ENCODE assay signal across 14 cellular contexts in the genomic region with DNA sequence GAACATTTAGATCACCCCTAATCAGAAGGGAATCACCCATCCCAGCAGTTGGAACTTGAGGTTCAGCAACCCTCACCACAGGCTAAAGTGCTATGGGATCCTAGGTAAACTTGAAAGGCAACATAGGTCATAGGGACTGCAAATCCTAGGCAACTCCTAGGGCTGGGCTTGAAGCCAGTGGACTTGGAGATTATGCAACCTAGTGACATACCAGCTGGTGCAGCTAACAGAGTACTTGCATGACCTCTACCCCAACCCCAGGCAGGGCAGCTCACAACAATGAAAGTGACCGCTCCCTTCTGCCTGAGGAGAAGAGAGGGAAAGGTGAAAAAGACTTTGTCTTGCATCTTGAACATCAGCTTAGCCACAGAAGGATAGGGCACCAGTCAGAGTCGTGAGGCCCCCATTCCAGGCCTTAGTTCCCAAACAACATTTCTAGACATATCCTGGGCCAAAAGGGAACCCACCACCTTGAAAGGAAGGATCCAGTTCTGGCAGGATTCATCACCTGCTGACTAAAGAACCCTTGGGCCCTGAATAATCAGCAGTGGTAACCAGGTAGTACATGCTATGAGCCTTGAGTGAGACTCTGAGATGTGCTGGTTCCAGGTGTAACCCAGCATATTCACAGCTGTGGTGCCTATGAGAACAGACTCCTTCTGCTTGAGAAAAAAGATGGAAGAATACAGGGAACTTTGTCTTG. TPM values are rescaled to one million over a fixed set of nuclear protein-coding genes. Genes with fewer than 3 reads are reported as not detected.
A peak's percentile ranks its signal among the peaks of the same experiment; 100 is the strongest.
DNase-seq lines count a peak whose midpoint lies in the region; ATAC-seq and TF ChIP-seq lines count a peak whose summit lies in the region.
"Had no signal": no experiment of that assay in that cellular context is flagged by ENCODE, and none has a peak within 500 bp of the region (broad histone marks: within the 10 kb centered on the region; RNA-seq: fewer than 3 reads in every experiment).

No MANE protein-coding gene starts in this region.

- H3K4me1 ChIP-seq in Caco-2, result peaks cover 18% of the 10 kb centered on the region
- peaks cover 44% of the 10 kb centered on the region for H3K4me1 ChIP-seq in PC-3 (ENCODE audit: insufficient read depth, low read length)

- no peak overlapping the region for H3K27ac Mint-ChIP-seq in Caco-2 (ENCODE audit: unreplicated experiment)
- H3K27ac Mint-ChIP-seq: activated CD4-positive, alpha-beta T cell treated with anti-CD3 and anti-CD28 coated beads for 36 hours; stimulated activated naive CD8-positive, alpha-beta T cell treated with anti-CD3 and anti-CD28 coated beads, Interleukin-15, Interleukin-2, amounts not matched to agents 100 ng/mL and 50 ng/mL, for 24 hours had no signal

- H3K9me3 Mint-ChIP-seq in Caco-2 (ENCODE audit: unreplicated experiment), result no peaks in the 10 kb centered on the region

- H3K9me2 ChIP-seq in PC-3 (replicated peaks; ENCODE audit: low read length), result no peaks in the 10 kb centered on the region
- H3K9me2 ChIP-seq: SK-N-SH had no signal

- peak overlapping the region; percentile 98 for H3K27ac ChIP-seq in PC-3 (ENCODE audit: low read length)

- H3K27me3 ChIP-seq in Caco-2 (replicated peaks; ENCODE audit: control insufficient read depth, insufficient read depth, low read length) (no peaks in the 10 kb centered on the region), PC-3 (ENCODE audit: low read length) (no peaks in the 10 kb centered on the region)

- H3K4me3 ChIP-seq in Caco-2 (ENCODE audit: low read depth, low read length), result no peak overlapping the region
- no peak overlapping the region for H3K4me3 ChIP-seq in PC-3 (ENCODE audit: low read length)
- H3K4me3 ChIP-seq in fibroblast of mammary gland (ENCODE audit: control insufficient read depth, low read depth, low read length), result no peak overlapping the region

- ATAC-seq in PC-3, result peak; percentile 2; the same call in 1 of the 2 replicates
- no peak for ATAC-seq in HG02588 (IDR thresholded peaks at IDR 0.05; ENCODE audit: unreplicated experiment)
- ATAC-seq: activated CD4-positive, alpha-beta T cell treated with anti-CD3 and anti-CD28 coated beads for 36 hours had no signal

- H4K20me1 ChIP-seq in PC-3 (ENCODE audit: low read length), result no peaks in the 10 kb centered on the region

- POLR2A ChIA-PET in Caco-2 (lab: Charles Lee) (no interaction called here), PC-3 (lab: Charles Lee; ENCODE audit: unreplicated experiment) (no interaction called here)

- H3K36me3 Mint-ChIP-seq in Caco-2 (ENCODE audit: insufficient read depth, unreplicated experiment), result no peaks in the 10 kb centered on the region

- peaks cover 19% of the 10 kb centered on the region for H3K4me1 Mint-ChIP-seq in Caco-2 (ENCODE audit: low read depth, unreplicated experiment)
- H3K4me1 Mint-ChIP-seq: activated CD4-positive, alpha-beta T cell treated with anti-CD3 and anti-CD28 coated beads for 36 hours had no signal

- H3K9me3 ChIP-seq in Caco-2, result no peaks in the 10 kb centered on the region
- no peaks in the 10 kb centered on the region for H3K9me3 ChIP-seq in PC-3 (ENCODE audit: low read length)
- H3K9me3 ChIP-seq: SK-N-SH had no signal

- peak overlapping the region; percentile 77; the same call in 1 of the 2 replicates for H3K9ac ChIP-seq in PC-3 (ENCODE audit: low read length)
- H3K9ac ChIP-seq: SK-N-SH had no signal

- H3K79me2 ChIP-seq in PC-3 (ENCODE audit: low read length), result no peaks in the 10 kb centered on the region

- H3K4me3 Mint-ChIP-seq in Caco-2 (ENCODE audit: unreplicated experiment), result no peak overlapping the region
- H3K4me3 Mint-ChIP-seq: activated CD4-positive, alpha-beta T cell treated with anti-CD3 and anti-CD28 coated beads for 36 hours; stimulated activated naive CD8-positive, alpha-beta T cell treated with anti-CD3 and anti-CD28 coated beads, Interleukin-15, Interleukin-2, amounts not matched to agents 100 ng/mL and 50 ng/mL, for 24 hours had no signal

- peaks cover 6% of the 10 kb centered on the region for H3F3A ChIP-seq in PC-3 (ENCODE audit: low read length, unreplicated experiment)

- BruUV-seq in Caco-2 (replicated peaks; lab: Mats Ljungman, UMichigan) (no TSS peak), PC-3 (replicated peaks; lab: Mats Ljungman, UMichigan) (no TSS peak)

- DNase-seq in Caco-2, result peak; percentile 13 to 35
- DNase-seq in PC-3, result peak; percentile 76
- DNase-seq in fibroblast of mammary gland (ENCODE audit: low read depth), result peak; percentile 94
- peak; percentile 59 for DNase-seq in mucosa of gallbladder (ENCODE audit: low spot score)
- no peak for DNase-seq in HPDE6-E6E7 (ENCODE audit: extremely low spot score)
- no peak for DNase-seq in Ammon's horn (ENCODE audit: low spot score)
- DNase-seq in Kasumi-1 (lab: John Stamatoyannopoulos, UW), result no peak
- DNase-seq: activated CD4-positive, alpha-beta T cell treated with anti-CD3 and anti-CD28 coated beads for 36 hours; activated gamma-delta T cell treated with Interleukin-2 at 50 U/mL for 16 hours; Karpas-422; NCI-H2227 treated with DMSO at 0.1 percent for 48 hours; SK-N-SH had no signal

- no peaks in the 10 kb centered on the region for H3K36me3 ChIP-seq in Caco-2 (ENCODE audit: control insufficient read depth, insufficient read depth, low read length)
- no peaks in the 10 kb centered on the region for H3K36me3 ChIP-seq in PC-3 (ENCODE audit: low read depth, low read length)

- intact Hi-C loops in Caco-2 (cut with micrococcal nuclease; ENCODE audit: unreplicated experiment) (no loop called here), PC-3 (cut with micrococcal nuclease) (no loop called here)

- CTCF ChIA-PET in Caco-2 (lab: Charles Lee) (no interaction called here), PC-3 (lab: Charles Lee) (no interaction called here)

- H3K27me3 Mint-ChIP-seq in Caco-2 (ENCODE audit: insufficient read depth, unreplicated experiment), result peaks cover 4% of the 10 kb centered on the region
- H3K27me3 Mint-ChIP-seq: stimulated activated naive CD8-positive, alpha-beta T cell treated with anti-CD3 and anti-CD28 coated beads, Interleukin-15, Interleukin-2, amounts not matched to agents 100 ng/mL and 50 ng/mL, for 24 hours had no signal

- no peak overlapping the region for H2AFZ ChIP-seq in PC-3 (ENCODE audit: low read length)

- TF ChIP-seq CTCF in Caco-2 (IDR thresholded peaks at IDR 0.05; ENCODE audit: insufficient read depth in 1 of 2, low read depth in 1 of 2, low read length in 1 of 2, severe bottlenecking in 1 of 2, unreplicated experiment in 1 of 2) (no peak), PC-3 (conservative IDR thresholded peaks at IDR 0.05; ENCODE audit: low read depth, low read length) (no peak), fibroblast of mammary gland (conservative IDR thresholded peaks at IDR 0.05; ENCODE audit: control insufficient read depth, insufficient read depth, low read depth, low read length) (no peak)

- peak overlapping the region; percentile 66 for H3K4me2 ChIP-seq in PC-3 (ENCODE audit: low read length)
- H3K4me2 ChIP-seq: SK-N-SH had no signal

RNA-seq across cellular contexts. Expression of gene FBN1, which starts 37.6 kb away (rescaled TPM):
- total RNA-seq in Caco-2 (2022) (0.21 and 0.43 TPM in 2 replicates), PC-3 (2014; rRNA removed) (6.7 and 7.4 TPM in 2 replicates), mucosa of gallbladder (57.6 TPM)

Comparison
In these comparisons a context has a peak if more than half of its experiments do, and no peak if none do; other contexts are left out.
1. DNase-seq: peak in Caco-2 (2 of 2), PC-3 (single experiment), fibroblast of mammary gland (single experiment) and mucosa of gallbladder (single experiment); none in HPDE6-E6E7 (single experiment), Ammon's horn (single experiment) and Kasumi-1 (0 of 2).